10 cellular contexts compared by ENCODE assay signal in the genomic region with DNA sequence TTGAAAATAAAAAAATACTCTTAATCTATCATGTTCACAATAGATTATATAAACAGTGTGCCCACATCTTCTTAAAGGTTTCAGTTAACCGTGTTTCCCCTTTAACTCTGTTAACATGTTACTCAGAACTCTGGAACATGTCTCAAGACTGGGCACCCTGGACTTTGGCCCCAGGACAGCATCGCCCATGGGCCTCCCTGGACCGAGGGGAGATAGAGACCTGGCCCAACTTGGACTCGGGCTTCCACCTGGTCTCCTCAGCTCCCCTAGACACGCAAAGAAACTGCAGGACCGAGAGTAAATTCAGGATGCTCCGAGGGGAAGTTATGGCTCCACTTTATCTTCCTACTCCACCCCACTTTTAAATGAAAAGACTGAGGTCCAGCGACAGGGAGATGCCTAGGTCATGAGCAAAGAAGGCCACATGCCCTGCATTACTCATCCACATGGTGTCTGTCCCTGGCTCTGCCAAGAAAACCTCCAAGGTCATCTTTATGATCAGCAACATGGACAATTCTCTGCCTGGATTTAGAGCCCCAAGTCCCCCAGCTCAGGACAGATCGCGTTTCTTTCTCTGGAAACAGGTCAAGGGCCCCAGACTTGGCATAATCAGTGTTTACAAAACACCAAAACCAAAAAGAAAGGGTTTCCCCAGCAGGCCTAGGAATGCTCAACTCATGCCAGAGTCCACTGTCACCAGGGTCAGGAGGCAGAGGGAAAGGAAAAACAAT. TPM values are rescaled to one million over a fixed set of nuclear protein-coding genes. Genes with fewer than 3 reads are reported as not detected.
A peak's percentile ranks its signal among the peaks of the same experiment; 100 is the strongest.
DNase-seq lines count a peak whose midpoint lies in the region; ATAC-seq, FAIRE-seq and TF ChIP-seq lines count a peak whose summit lies in the region.
"Had no signal": no experiment of that assay in that cellular context is flagged by ENCODE, and none has a peak within 500 bp of the region (broad histone marks: within the 10 kb centered on the region; RNA-seq: fewer than 3 reads in every experiment).

No MANE protein-coding gene starts in this region.

- no peak overlapping the region for H3K4me2 ChIP-seq in smooth muscle cell

- H4K20me1 ChIP-seq in smooth muscle cell (ENCODE audit: low read depth): no peaks in the 10 kb centered on the region

- H3F3A ChIP-seq in smooth muscle cell (ENCODE audit: low read depth): no peaks in the 10 kb centered on the region

- FAIRE-seq in GM12892 (lab: Jason Lieb, UNC): peak; percentile 50

- H3K27me3 ChIP-seq in smooth muscle cell (ENCODE audit: low read depth): no peaks in the 10 kb centered on the region

- TF ChIP-seq CTCF in cardiac fibroblast (IDR thresholded peaks at IDR 0.05; ENCODE audit: low read depth, low read length): no peak
- no peak for TF ChIP-seq CTCF in smooth muscle cell (IDR thresholded peaks at IDR 0.05; ENCODE audit: borderline replicate concordance, insufficient read depth, poor library complexity, severe bottlenecking)

- H3K36me3 ChIP-seq in smooth muscle cell (ENCODE audit: low read depth): peaks cover 4% of the 10 kb centered on the region

- TF ChIP-seq POLR2A in GM12892 (IDR thresholded peaks at IDR 0.05; ENCODE audit: low read depth, low read length): no peak
- TF ChIP-seq POLR2A in GM18505 (IDR thresholded peaks at IDR 0.05; ENCODE audit: borderline replicate concordance, extremely low read depth, insufficient read depth, insufficient read length): no peak

- H3K4me3 ChIP-seq in cardiac fibroblast (replicated peaks in 1 of 2; ENCODE audit: low read depth in 2 of 2, low read length in 2 of 2) (no peak overlapping the region), smooth muscle cell (no peak overlapping the region)

- H3K9ac ChIP-seq in smooth muscle cell (ENCODE audit: low read depth): no peak overlapping the region

- H3K27ac ChIP-seq in smooth muscle cell (ENCODE audit: low read depth): peak overlapping the region; percentile 75

- 79% methylated on average over 10 of the region's 10 CpGs for WGBS in smooth muscle cell (ENCODE audit: low lambda C conversion rate)

- no peaks in the 10 kb centered on the region for H3K9me3 ChIP-seq in smooth muscle cell (replicated peaks; ENCODE audit: low read depth)

- no peak for DNase-seq in GM12892 (ENCODE audit: insufficient read length)
- peak; percentile 75 to 93 for DNase-seq in cardiac fibroblast (ENCODE audit: low read depth in 2 of 2)
- DNase-seq in left lobe of liver (ENCODE audit: low spot score): peak; percentile 77
- DNase-seq in smooth muscle cell (lab: John Stamatoyannopoulos, UW; ENCODE audit: unreplicated experiment): no peak
- no peak for DNase-seq in NCI-H2227 treated with DMSO at 0.1 percent for 48 hours (lab: John Stamatoyannopoulos, UW)
- DNase-seq in NCI-H1417 (lab: John Stamatoyannopoulos, UW): no peak
- DNase-seq in NCI-H1092 (lab: John Stamatoyannopoulos, UW): no peak
- DNase-seq: activated CD8-positive, alpha-beta memory T cell treated with anti-CD3 and anti-CD28 coated beads, Interleukin-2, amount 10 ng/mL, durations not matched to agents 7 days and 5 days; MV-4-11 had no signal

- H3K4me1 ChIP-seq in smooth muscle cell (ENCODE audit: low read depth): no peaks in the 10 kb centered on the region

- H3K79me2 ChIP-seq in smooth muscle cell (ENCODE audit: low read depth): no peaks in the 10 kb centered on the region

- peak; percentile 50 for ATAC-seq in left lobe of liver
- no peak for ATAC-seq in GM18505 (IDR thresholded peaks at IDR 0.05; ENCODE audit: unreplicated experiment)
- ATAC-seq: activated CD8-positive, alpha-beta memory T cell treated with anti-CD3 and anti-CD28 coated beads, Interleukin-2, amount 10 ng/mL, durations not matched to agents 7 days and 5 days had no signal

- no peak overlapping the region for H2AFZ ChIP-seq in smooth muscle cell (ENCODE audit: low read depth)

RNA-seq across cellular contexts. Expression of gene GPX3, which starts 17.3 kb away (rescaled TPM):
- 2.2 TPM for polyA plus RNA-seq in GM12892 (2012; ENCODE audit: missing spikeins)
- total RNA-seq in left lobe of liver (199 TPM), smooth muscle cell (32.6 and 36.7 TPM in 2 replicates)
- 59.3 and 67.5 TPM in 2 replicates for polyA plus RNA-seq in smooth muscle cell
- total RNA-seq: activated CD8-positive, alpha-beta memory T cell treated with anti-CD3 and anti-CD28 coated beads, Interleukin-2, amount 10 ng/mL, durations not matched to agents 7 days and 5 days had no signal

RNA-seq across cellular contexts. Expression of gene TNIP1, which starts 43.1 kb away (rescaled TPM):
- polyA plus RNA-seq in GM12892 (2012; ENCODE audit: missing spikeins): 187 TPM
- total RNA-seq in left lobe of liver: 74.5 TPM
- 45.7 and 51.4 TPM in 2 replicates for total RNA-seq in smooth muscle cell
- 64.4 and 73.7 TPM in 2 replicates for polyA plus RNA-seq in smooth muscle cell

Comparison
In these comparisons a context has a peak if more than half of its experiments do, and no peak if none do; other contexts are left out.
1. DNase-seq: peak in cardiac fibroblast (2 of 2) and left lobe of liver (single experiment); none in GM12892 (single experiment), smooth muscle cell (single experiment), NCI-H2227 treated with DMSO at 0.1 percent for 48 hours (single experiment), NCI-H1417 (0 of 3) and NCI-H1092 (single experiment).